9 cellular contexts compared by ENCODE assay signal in genomic region chr11:62444271-62444833, GRCh38. TPM values are rescaled to one million over a fixed set of nuclear protein-coding genes. Genes with fewer than 3 reads are reported as not detected.
A peak's percentile ranks its signal among the peaks of the same experiment; 100 is the strongest.
DNase-seq lines count a peak whose midpoint lies in the region; ATAC-seq, FAIRE-seq and TF ChIP-seq lines count a peak whose summit lies in the region.
"Had no signal": no experiment of that assay in that cellular context is flagged by ENCODE, and none has a peak within 500 bp of the region (broad histone marks: within the 10 kb centered on the region; RNA-seq: fewer than 3 reads in every experiment).

No MANE protein-coding gene starts in this region.

- H3K4me1 ChIP-seq in pancreas (peaks cover 0 to 5% (median 4%) of the 10 kb centered on the region in 3 donors), vagina (peaks cover 53% of the 10 kb centered on the region)

- peak overlapping the region in 2 of 4 donors; percentile 7 to 31 for H3K4me3 ChIP-seq in pancreas
- H3K4me3 ChIP-seq in vagina: peak overlapping the region; percentile 35 to 42

- H3K27me3 ChIP-seq in pancreas (no peaks in the 10 kb centered on the region), vagina (no peaks in the 10 kb centered on the region)

- intact Hi-C loops in activated naive CD4-positive, alpha-beta T cell treated with anti-CD3 and anti-CD28 coated beads for 36 hours (cut with micrococcal nuclease): no loop called here
- intact Hi-C loops in pancreas (cut with DNase I): no loop called here
- intact Hi-C loops in vagina (cut with DNase I): no loop called here

- TF ChIP-seq POLR2A in vagina (IDR thresholded peaks at IDR 0.05): peak in 1 of 2 donors; percentile 23

- DNase-seq in GM19239 (ENCODE audit: insufficient read length, low spot score) (peak; percentile 37), NOMO-1 treated with dmso at 0.1 percent for 144 hours (lab: John Stamatoyannopoulos, UW; ENCODE audit: unreplicated experiment) (peak; percentile 75), globus pallidus (ENCODE audit: low spot score) (peak; percentile 79), pancreas (peak in 3 of 6 donors; percentile 31 to 65 (median 41)), vagina (ENCODE audit: extremely low spot score in 2 of 2) (no peak), DMS53 (lab: John Stamatoyannopoulos, UW) (no peak)
- peak; percentile 73 for DNase-seq in activated naive CD4-positive, alpha-beta T cell treated with anti-CD3 and anti-CD28 coated beads for 36 hours

- H3K27ac Mint-ChIP-seq in activated naive CD4-positive, alpha-beta T cell treated with anti-CD3 and anti-CD28 coated beads for 36 hours: no peak overlapping the region

- ATAC-seq in pancreas: peak in 3 of 4 donors; percentile 42 to 67 (median 63)
- no peak for ATAC-seq in HG02610 (IDR thresholded peaks at IDR 0.05; ENCODE audit: unreplicated experiment)

- no peaks in the 10 kb centered on the region for H3K36me3 ChIP-seq in pancreas
- H3K36me3 ChIP-seq in vagina: no peaks in the 10 kb centered on the region

- H3K27ac ChIP-seq in pancreas (peak overlapping the region in 3 of 4 donors; percentile 23 to 58 (median 55)), vagina (peak overlapping the region; percentile 93)

- H3K4me3 Mint-ChIP-seq in activated naive CD4-positive, alpha-beta T cell treated with anti-CD3 and anti-CD28 coated beads for 36 hours: peak overlapping the region; percentile 79

- TF ChIP-seq CTCF in pancreas (IDR thresholded peaks at IDR 0.05): no peak
- TF ChIP-seq CTCF in vagina (IDR thresholded peaks at IDR 0.05): no peak

- CTCF ChIA-PET in activated naive CD4-positive, alpha-beta T cell treated with anti-CD3 and anti-CD28 coated beads for 36 hours (lab: Charles Lee): interaction anchor here (1.1 to 3.5 kb wide), 4 partner anchors 16 to 49 kb away, joined by 3 to 20 read pairs (median 6); partner anchors contain the start of gene SCGB1A1

- WGBS in pancreas, 2 donors: 38 to 49% methylated on average over 23 of the region's 23 CpGs

- H3K9me3 Mint-ChIP-seq in activated naive CD4-positive, alpha-beta T cell treated with anti-CD3 and anti-CD28 coated beads for 36 hours: no peaks in the 10 kb centered on the region

- H3K27me3 Mint-ChIP-seq in activated naive CD4-positive, alpha-beta T cell treated with anti-CD3 and anti-CD28 coated beads for 36 hours (ENCODE audit: low read depth): peaks cover 27% of the 10 kb centered on the region

- no peaks in the 10 kb centered on the region for H3K9me3 ChIP-seq in pancreas
- no peaks in the 10 kb centered on the region for H3K9me3 ChIP-seq in vagina

- no peaks in the 10 kb centered on the region for H3K36me3 Mint-ChIP-seq in activated naive CD4-positive, alpha-beta T cell treated with anti-CD3 and anti-CD28 coated beads for 36 hours (ENCODE audit: low read depth)

- FAIRE-seq in GM19239 (lab: Jason Lieb, UNC): peak; percentile 28
- FAIRE-seq in pancreas (lab: Jason Lieb, UNC): no peak

- H3K4me1 Mint-ChIP-seq in activated naive CD4-positive, alpha-beta T cell treated with anti-CD3 and anti-CD28 coated beads for 36 hours (ENCODE audit: low read depth): peaks cover 7% of the 10 kb centered on the region

RNA-seq across cellular contexts. Expression of gene SCGB1A1, which starts 25.5 kb away (rescaled TPM):
- total RNA-seq in activated naive CD4-positive, alpha-beta T cell treated with anti-CD3 and anti-CD28 coated beads for 36 hours: not detected
- total RNA-seq in pancreas: 1 to 10 TPM in 1 of 6 donors, not detected in 5; 4.3 TPM
- under 1 TPM in 1 of 2 donors, not detected in 1; 0.94 TPM for polyA plus RNA-seq in pancreas
- not detected for total RNA-seq in vagina
- total RNA-seq: T-helper 2 cell treated with Interferon-gamma antibody and Interleukin-4, amounts not matched to agents 100 ng/mL and 5 ng/mL, for 36 hours had no signal

Comparison
In these comparisons a context has a peak if more than half of its experiments do, and no peak if none do; other contexts are left out.
1. DNase-seq: peak in GM19239 (single experiment), NOMO-1 treated with dmso at 0.1 percent for 144 hours (single experiment), activated naive CD4-positive, alpha-beta T cell treated with anti-CD3 and anti-CD28 coated beads for 36 hours (single experiment) and globus pallidus (single experiment); none in vagina (0 of 2) and DMS53 (single experiment).